Comparison of ENCODE assay signal across 26 cellular contexts in the genomic region with DNA sequence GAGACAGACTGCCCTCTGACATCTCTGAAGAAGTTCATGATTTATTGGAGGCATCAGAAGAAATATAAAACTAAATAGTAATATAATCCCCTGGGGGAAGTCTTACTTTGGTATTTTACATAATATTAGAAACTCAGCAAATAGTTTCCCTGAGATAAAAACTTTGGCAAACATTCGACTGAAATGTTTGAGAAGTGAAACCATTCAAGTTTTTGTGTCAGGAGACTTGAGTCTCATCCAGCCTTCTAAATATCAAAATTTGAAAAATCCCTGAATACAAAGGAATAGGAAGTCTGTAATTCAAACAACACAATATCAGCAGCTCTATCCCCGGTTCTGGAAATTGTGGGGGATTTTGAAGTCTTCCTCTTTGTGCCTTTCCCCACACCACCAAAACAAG.
"Had no signal": no experiment of that assay in that cellular context is flagged by ENCODE, and none has a peak within 500 bp of the region (broad histone marks: within the 10 kb centered on the region; RNA-seq: fewer than 3 reads in every experiment).

No MANE protein-coding gene starts in this region.

- H3K4me1 Mint-ChIP-seq: activated B cell treated with CpG ODN at 0.5 μM for 24 hours; activated CD4-positive, alpha-beta T cell treated with anti-CD3 and anti-CD28 coated beads for 36 hours; activated naive CD8-positive, alpha-beta T cell treated with anti-CD3 and anti-CD28 coated beads, Interleukin-2, amount 10 ng/mL, durations not matched to agents 7 days and 5 days; central memory CD8-positive, alpha-beta T cell; immature natural killer cell; nephron progenitor cell had no signal

- H3K4me3 ChIP-seq: colonic mucosa, left lung, sigmoid colon, testis, vagina had no signal

- H3K9me3 Mint-ChIP-seq: activated naive CD8-positive, alpha-beta T cell treated with anti-CD3 and anti-CD28 coated beads, Interleukin-2, amount 10 ng/mL, durations not matched to agents 7 days and 5 days; activated T-cell treated with anti-CD3 and anti-CD28 coated beads, Interleukin-2, amount 50 U/mL, for 4 hours; activated T-helper 2 cell treated with anti-CD3 and anti-CD28 coated beads, Interferon-gamma antibody, Interleukin-2, Interleukin-4, amounts not matched to agents 10 μg/mL and 5 μg/mL and 100 μg/mL, durations not matched to agents 14 hours and 24 hours and 36 hours; immature natural killer cell; nephron progenitor cell had no signal

- DNase-seq: activated B cell treated with CpG ODN at 0.5 μM for 24 hours; activated CD4-positive, alpha-beta T cell treated with anti-CD3 and anti-CD28 coated beads for 36 hours; activated CD4-positive, alpha-beta T cell treated with anti-CD3 and anti-CD28 coated beads, Interleukin-2, amount 50 U/mL, for 4 hours; activated CD8-positive, alpha-beta memory T cell treated with anti-CD3 and anti-CD28 coated beads, Interleukin-2, amount 50 U/mL, for 48 hours; activated naive CD4-positive, alpha-beta T cell treated with anti-CD3 and anti-CD28 coated beads for 36 hours; activated naive CD8-positive, alpha-beta T cell treated with anti-CD3 and anti-CD28 coated beads, Interleukin-2, amount 10 ng/mL, durations not matched to agents 7 days and 5 days; activated T-cell treated with anti-CD3 and anti-CD28 coated beads, Interleukin-2, amount 50 U/mL, for 4 hours; anterior cingulate cortex; brain microvascular endothelial cell; colonic mucosa; foreskin melanocyte; immature natural killer cell; kidney glomerular epithelial cell; left lung; mammary epithelial cell; nephron progenitor cell; nucleus accumbens; sigmoid colon; stimulated activated CD4-positive, alpha-beta T cell treated with anti-CD3 and anti-CD28 coated beads, Interleukin-2, amount 100 ng/mL, for 48 hours; stimulated activated naive CD4-positive, alpha-beta T cell; T1000; testis; trophoblast cell had no signal

- H3K4me3 Mint-ChIP-seq: activated B cell treated with CpG ODN at 0.5 μM for 24 hours; activated CD4-positive, alpha-beta T cell treated with anti-CD3 and anti-CD28 coated beads for 36 hours; activated naive CD4-positive, alpha-beta T cell treated with anti-CD3 and anti-CD28 coated beads for 36 hours; activated naive CD8-positive, alpha-beta T cell treated with anti-CD3 and anti-CD28 coated beads, Interleukin-2, amount 10 ng/mL, durations not matched to agents 7 days and 5 days; activated T-cell treated with anti-CD3 and anti-CD28 coated beads, Interleukin-2, amount 50 U/mL, for 4 hours; central memory CD8-positive, alpha-beta T cell; immature natural killer cell; nephron progenitor cell had no signal

- H3K9me3 ChIP-seq: colonic mucosa, left lung, sigmoid colon, testis, vagina had no signal

- H3K27ac ChIP-seq: brain microvascular endothelial cell, colonic mucosa, left lung, sigmoid colon, testis, vagina had no signal

- H3K36me3 ChIP-seq: brain microvascular endothelial cell, colonic mucosa, left lung, sigmoid colon, vagina had no signal

- H3K4me1 ChIP-seq: colonic mucosa, left lung, sigmoid colon had no signal

- H3K27me3 Mint-ChIP-seq: activated naive CD8-positive, alpha-beta T cell treated with anti-CD3 and anti-CD28 coated beads, Interleukin-2, amount 10 ng/mL, durations not matched to agents 7 days and 5 days had no signal

- H3K27ac Mint-ChIP-seq: activated B cell treated with CpG ODN at 0.5 μM for 24 hours; activated CD4-positive, alpha-beta T cell treated with anti-CD3 and anti-CD28 coated beads for 36 hours; activated naive CD4-positive, alpha-beta T cell treated with anti-CD3 and anti-CD28 coated beads for 36 hours; activated naive CD8-positive, alpha-beta T cell treated with anti-CD3 and anti-CD28 coated beads, Interleukin-2, amount 10 ng/mL, durations not matched to agents 7 days and 5 days; activated T-helper 2 cell treated with anti-CD3 and anti-CD28 coated beads, Interferon-gamma antibody, Interleukin-2, Interleukin-4, amounts not matched to agents 10 μg/mL and 5 μg/mL and 100 μg/mL, durations not matched to agents 14 hours and 24 hours and 36 hours; immature natural killer cell; nephron progenitor cell had no signal

- ATAC-seq: activated CD4-positive, alpha-beta T cell treated with anti-CD3 and anti-CD28 coated beads for 36 hours; activated T-cell treated with anti-CD3 and anti-CD28 coated beads, Interleukin-2, amount 50 U/mL, for 4 hours; left lung had no signal

- H3K27me3 ChIP-seq: brain microvascular endothelial cell, colonic mucosa, left lung, sigmoid colon, testis, vagina had no signal

- H3K36me3 Mint-ChIP-seq: activated naive CD8-positive, alpha-beta T cell treated with anti-CD3 and anti-CD28 coated beads, Interleukin-2, amount 10 ng/mL, durations not matched to agents 7 days and 5 days; immature natural killer cell had no signal
